In genomic region chr3:117480493-117480892, GRCh38 we compare ENCODE assay signal across 30 cellular contexts.
"Had no signal": no experiment of that assay in that cellular context is flagged by ENCODE, and none has a peak within 500 bp of the region (broad histone marks: within the 10 kb centered on the region; RNA-seq: fewer than 3 reads in every experiment).

No MANE protein-coding gene starts in this region.

- H3K4me3 ChIP-seq: coronary artery, esophagus muscularis mucosa, gastroesophageal sphincter, heart left ventricle, hepatocyte, lung, pancreas, prostate gland, right atrium auricular region, smooth muscle cell, suprapubic skin, transverse colon, upper lobe of right lung, uterus had no signal

- H3K9me3 Mint-ChIP-seq: nephron progenitor cell had no signal

- H3K9me3 ChIP-seq: esophagus muscularis mucosa, gastroesophageal sphincter, heart left ventricle, neutrophil, pancreas, prostate gland, right atrium auricular region, suprapubic skin, transverse colon, upper lobe of right lung, uterus had no signal

- H3K4me3 Mint-ChIP-seq: naive thymus-derived CD8-positive, alpha-beta T cell; nephron progenitor cell; stimulated activated naive CD8-positive, alpha-beta T cell treated with anti-CD3 and anti-CD28 coated beads, Interleukin-15, amount 100 ng/mL, for 72 hours had no signal

- DNase-seq: dermis blood vessel endothelial cell; effector memory CD4-positive, alpha-beta T cell; foreskin keratinocyte; heart left ventricle; kidney; mesendoderm; naive thymus-derived CD8-positive, alpha-beta T cell; nephron progenitor cell; pancreas; stimulated activated CD4-positive, alpha-beta T cell treated with anti-CD3 and anti-CD28 coated beads, Interleukin-12 subunit alpha, Interleukin-12 subunit beta, amount 100 ng/mL, for 4 hours; stimulated activated CD4-positive, alpha-beta T cell treated with anti-CD3 and anti-CD28 coated beads, Interleukin-1b, Interleukin-23, amount 100 ng/mL, for 48 hours; stimulated activated CD4-positive, alpha-beta T cell treated with anti-CD3 and anti-CD28 coated beads, Interleukin-4, amount 100 ng/mL, for 1 hour; stimulated activated CD8-positive, alpha-beta memory T cell treated with anti-CD3 and anti-CD28 coated beads, Interleukin-4, amount 100 ng/mL, for 48 hours; stimulated activated naive CD4-positive, alpha-beta T cell; stimulated activated naive CD8-positive, alpha-beta T cell treated with anti-CD3 and anti-CD28 coated beads, Interleukin-15, amount 100 ng/mL, for 72 hours; transverse colon; upper lobe of right lung; uterus had no signal

- H3K27ac Mint-ChIP-seq: naive thymus-derived CD8-positive, alpha-beta T cell; nephron progenitor cell; stimulated activated naive CD8-positive, alpha-beta T cell treated with anti-CD3 and anti-CD28 coated beads, Interleukin-15, amount 100 ng/mL, for 72 hours had no signal

- H3K4me1 Mint-ChIP-seq: naive thymus-derived CD8-positive, alpha-beta T cell; stimulated activated naive CD8-positive, alpha-beta T cell treated with anti-CD3 and anti-CD28 coated beads, Interleukin-15, amount 100 ng/mL, for 72 hours had no signal

- H3K27me3 Mint-ChIP-seq: naive thymus-derived CD8-positive, alpha-beta T cell; stimulated activated naive CD8-positive, alpha-beta T cell treated with anti-CD3 and anti-CD28 coated beads, Interleukin-15, amount 100 ng/mL, for 72 hours had no signal

- ATAC-seq: foreskin keratinocyte; gastroesophageal sphincter; heart left ventricle; left lobe of liver; naive thymus-derived CD8-positive, alpha-beta T cell; pancreas; sciatic nerve; stimulated activated naive CD8-positive, alpha-beta T cell treated with anti-CD3 and anti-CD28 coated beads, Interleukin-15, amount 100 ng/mL, for 72 hours; upper lobe of right lung had no signal

- H3K36me3 ChIP-seq: esophagus muscularis mucosa, gastroesophageal sphincter, heart left ventricle, neutrophil, pancreas, prostate gland, right atrium auricular region, suprapubic skin, transverse colon, upper lobe of right lung, uterus had no signal

- H2AFZ ChIP-seq: hepatocyte had no signal

- H3K27me3 ChIP-seq: esophagus muscularis mucosa, foreskin keratinocyte, gastroesophageal sphincter, heart left ventricle, hepatocyte, neutrophil, pancreas, right atrium auricular region, suprapubic skin, transverse colon, upper lobe of right lung, uterus had no signal

- H3K36me3 Mint-ChIP-seq: naive thymus-derived CD8-positive, alpha-beta T cell had no signal

- H3K27ac ChIP-seq: coronary artery, esophagus muscularis mucosa, foreskin keratinocyte, gastroesophageal sphincter, heart left ventricle, hepatocyte, neutrophil, pancreas, prostate gland, right atrium auricular region, suprapubic skin, transverse colon, upper lobe of right lung, uterus had no signal

- H3K4me1 ChIP-seq: esophagus muscularis mucosa, foreskin keratinocyte, gastroesophageal sphincter, heart left ventricle, prostate gland, right atrium auricular region, suprapubic skin, transverse colon, upper lobe of right lung, uterus had no signal

- H3K4me2 ChIP-seq: hepatocyte, smooth muscle cell had no signal
